In the genomic region with DNA sequence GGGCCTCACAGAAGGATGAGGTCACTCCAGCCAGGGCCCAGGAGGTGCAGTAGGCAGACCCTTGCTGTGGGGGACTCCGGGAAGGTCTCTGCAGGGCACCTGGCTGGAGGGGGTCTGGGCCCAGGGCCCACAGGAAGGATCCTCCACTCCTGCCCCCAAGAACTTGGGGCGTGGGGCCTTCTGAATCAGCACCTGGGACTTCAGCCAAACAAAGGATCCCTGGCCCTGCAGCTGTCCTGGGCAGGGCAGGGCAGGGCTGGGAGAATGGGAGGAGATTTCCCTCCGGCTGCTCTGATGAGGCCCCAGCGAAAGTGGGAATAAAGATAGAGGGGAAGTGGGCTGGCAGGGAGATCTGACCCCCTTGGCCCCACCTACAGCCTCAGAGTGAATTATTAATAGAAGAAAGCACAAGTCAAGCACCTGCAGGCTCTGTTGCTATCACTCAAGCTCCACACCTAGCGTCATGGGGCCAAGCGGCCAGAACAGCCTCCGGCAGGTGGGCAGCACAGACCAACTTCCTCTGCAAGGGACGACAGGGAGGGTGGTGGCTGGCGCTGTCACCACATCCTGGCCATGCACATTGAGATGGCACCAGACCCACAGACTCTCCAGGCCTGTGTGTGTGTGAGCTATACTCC, we compare ENCODE assay signal across 1 cellular context.
TF ChIP-seq lines count a peak whose summit lies in the region.

No MANE protein-coding gene starts in this region.

TF ChIP-seq in H1, 55 proteins besides CTCF, POLR2A, EP300 and RAD21 (continued from another document):
- TF ChIP-seq, protein P1, sequence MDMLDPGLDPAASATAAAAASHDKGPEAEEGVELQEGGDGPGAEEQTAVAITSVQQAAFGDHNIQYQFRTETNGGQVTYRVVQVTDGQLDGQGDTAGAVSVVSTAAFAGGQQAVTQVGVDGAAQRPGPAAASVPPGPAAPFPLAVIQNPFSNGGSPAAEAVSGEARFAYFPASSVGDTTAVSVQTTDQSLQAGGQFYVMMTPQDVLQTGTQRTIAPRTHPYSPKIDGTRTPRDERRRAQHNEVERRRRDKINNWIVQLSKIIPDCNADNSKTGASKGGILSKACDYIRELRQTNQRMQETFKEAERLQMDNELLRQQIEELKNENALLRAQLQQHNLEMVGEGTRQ (IDR thresholded peaks at IDR 0.05; ENCODE audit: low read length), result no peak
- TF ChIP-seq RBBP5 (IDR thresholded peaks at IDR 0.05; ENCODE audit: borderline replicate concordance, low read depth, low read length), result no peak
- TF ChIP-seq, protein P2, sequence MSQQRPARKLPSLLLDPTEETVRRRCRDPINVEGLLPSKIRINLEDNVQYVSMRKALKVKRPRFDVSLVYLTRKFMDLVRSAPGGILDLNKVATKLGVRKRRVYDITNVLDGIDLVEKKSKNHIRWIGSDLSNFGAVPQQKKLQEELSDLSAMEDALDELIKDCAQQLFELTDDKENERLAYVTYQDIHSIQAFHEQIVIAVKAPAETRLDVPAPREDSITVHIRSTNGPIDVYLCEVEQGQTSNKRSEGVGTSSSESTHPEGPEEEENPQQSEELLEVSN (IDR thresholded peaks at IDR 0.05), result no peak
- TF ChIP-seq RNF2 (IDR thresholded peaks at IDR 0.05; ENCODE audit: borderline replicate concordance, low read depth, low read length, missing control alignments, poor library complexity, severe bottlenecking), result no peak
- TF ChIP-seq TCF12 (IDR thresholded peaks at IDR 0.05; ENCODE audit: low read depth, low read length), result no peak
- TF ChIP-seq CEBPB (IDR thresholded peaks at IDR 0.05; ENCODE audit: low read depth, low read length), result no peak
